In genomic region chr12:111408116-111408440, GRCh38 we compare ENCODE assay signal across 8 cellular contexts. TPM values are rescaled to one million over a fixed set of nuclear protein-coding genes. Genes with fewer than 3 reads are reported as not detected.
DNase-seq lines count a peak whose midpoint lies in the region; ATAC-seq and TF ChIP-seq lines count a peak whose summit lies in the region.

No MANE protein-coding gene starts in this region.

- ATAC-seq in activated T-cell treated with anti-CD3 and anti-CD28 coated beads, Interleukin-2, amount 50 U/mL, for 72 hours (replicated peaks in 1 of 2): no peak
- no peak for ATAC-seq in HG03571 (IDR thresholded peaks at IDR 0.05; ENCODE audit: unreplicated experiment)

- H3K36me3 Mint-ChIP-seq in activated T-cell treated with anti-CD3 and anti-CD28 coated beads, Interleukin-2, amount 50 U/mL, for 72 hours (ENCODE audit: insufficient read depth in 2 of 2): peaks cover 2 to 4% of the 10 kb centered on the region in 2 donors

- no peaks in the 10 kb centered on the region for H3K9me3 Mint-ChIP-seq in activated T-cell treated with anti-CD3 and anti-CD28 coated beads, Interleukin-2, amount 50 U/mL, for 72 hours

- H3K27me3 Mint-ChIP-seq in activated T-cell treated with anti-CD3 and anti-CD28 coated beads, Interleukin-2, amount 50 U/mL, for 72 hours (ENCODE audit: low read depth): no peaks in the 10 kb centered on the region

- H3K4me3 ChIP-seq in WI38 (ENCODE audit: low read depth, low read length): peak overlapping the region; percentile 89
- peak overlapping the region; percentile 82 for H3K4me3 ChIP-seq in fibroblast of villous mesenchyme (ENCODE audit: low read depth, low read length)

- peak overlapping the region; percentile 62 for H3K27ac ChIP-seq in substantia nigra (ENCODE audit: low read depth, low read length, poor library complexity, severe bottlenecking)

- peak overlapping the region; percentile 88 to 98 for H3K4me3 Mint-ChIP-seq in activated T-cell treated with anti-CD3 and anti-CD28 coated beads, Interleukin-2, amount 50 U/mL, for 72 hours

- H3K27ac Mint-ChIP-seq in activated T-cell treated with anti-CD3 and anti-CD28 coated beads, Interleukin-2, amount 50 U/mL, for 72 hours: no peak overlapping the region

- peaks cover 77% of the 10 kb centered on the region for H3K4me1 Mint-ChIP-seq in activated T-cell treated with anti-CD3 and anti-CD28 coated beads, Interleukin-2, amount 50 U/mL, for 72 hours (ENCODE audit: low read depth)

- DNase-seq in activated T-cell treated with anti-CD3 and anti-CD28 coated beads, Interleukin-2, amount 50 U/mL, for 72 hours: no peak
- no peak for DNase-seq in activated T-cell treated with anti-CD3 and anti-CD28 coated beads, Interleukin-2, amount 50 U/mL, for 1 hour
- DNase-seq in fibroblast of villous mesenchyme (ENCODE audit: low read depth): no peak
- DNase-seq in substantia nigra (lab: John Stamatoyannopoulos, UW): no peak
- no peak for DNase-seq in NCI-H510A treated with DMSO at 0.1 percent for 48 hours (lab: John Stamatoyannopoulos, UW)
- no peak for DNase-seq in HPDE6-E6E7 (ENCODE audit: extremely low spot score)

- TF ChIP-seq CTCF in WI38 (IDR thresholded peaks at IDR 0.05; ENCODE audit: low read depth, low read length): no peak
- no peak for TF ChIP-seq CTCF in fibroblast of villous mesenchyme (IDR thresholded peaks at IDR 0.05; ENCODE audit: insufficient read depth, low read depth, low read length)

RNA-seq across cellular contexts. Expression of gene SH2B3, which starts 2.4 kb away (rescaled TPM):
- 10 to 100 TPM; 33.3 to 37.4 TPM for total RNA-seq in activated T-cell treated with anti-CD3 and anti-CD28 coated beads, Interleukin-2, amount 50 U/mL, for 72 hours
- total RNA-seq in fibroblast of villous mesenchyme: 42.7 and 60.2 TPM in 2 replicates

RNA-seq across cellular contexts. Expression of gene PHETA1, which starts 39.2 kb away (rescaled TPM):
- 1 to 10 TPM; 1.0 to 2.2 TPM for total RNA-seq in activated T-cell treated with anti-CD3 and anti-CD28 coated beads, Interleukin-2, amount 50 U/mL, for 72 hours
- 11.3 and 15.5 TPM in 2 replicates for total RNA-seq in fibroblast of villous mesenchyme
